Comparison of ENCODE assay signal across 17 cellular contexts in genomic region chr17:226108-226772, GRCh38. TPM values are rescaled to one million over a fixed set of nuclear protein-coding genes. Genes with fewer than 3 reads are reported as not detected.
DNase-seq lines count a peak whose midpoint lies in the region; ATAC-seq and TF ChIP-seq lines count a peak whose summit lies in the region.
"Had no signal": no experiment of that assay in that cellular context is flagged by ENCODE, and none has a peak within 500 bp of the region (broad histone marks: within the 10 kb centered on the region; RNA-seq: fewer than 3 reads in every experiment).

No MANE protein-coding gene starts in this region.

- intact Hi-C loops in left cardiac atrium (cut with DNase I) (no loop called here), dorsolateral prefrontal cortex (cut with DNase I) (no loop called here), posterior vena cava (cut with DNase I) (no loop called here), aorta (cut with DNase I) (no loop called here)

- TF ChIP-seq CTCF in right atrium auricular region (IDR thresholded peaks at IDR 0.05): no peak
- TF ChIP-seq CTCF in dorsolateral prefrontal cortex (IDR thresholded peaks at IDR 0.05 in 54 of 56, conservative IDR thresholded peaks at IDR 0.05 in 2 of 56; ENCODE audit: low read depth in 1 of 56, partially characterized antibody in 56 of 56): no peak

- no peak overlapping the region for H3K27ac ChIP-seq in right atrium auricular region
- H3K27ac ChIP-seq in dorsolateral prefrontal cortex: peak overlapping the region in 53 of 59 donors; percentile 5 to 95 (median 78)
- H3K27ac ChIP-seq in aorta (ENCODE audit: low read depth in 1 of 2, low read length in 2 of 2): no peak overlapping the region
- H3K27ac ChIP-seq: BLaER1 treated with 17β-estradiol and CSF1 and Interleukin-3, amounts not matched to agents 10 nM and 100 nM had no signal

- H3K4me1 ChIP-seq in right atrium auricular region: peaks cover 0 to 18% of the 10 kb centered on the region in 2 donors
- no peaks in the 10 kb centered on the region for H3K4me1 ChIP-seq in aorta (ENCODE audit: control insufficient read depth in 1 of 2, insufficient read depth in 2 of 2, low read length in 2 of 2)

- DNase-seq in left cardiac atrium (peak; percentile 3), right atrium auricular region (ENCODE audit: low spot score) (no peak), dorsolateral prefrontal cortex (peak in 3 of 10 donors; percentile 30 to 35 (median 32)), posterior vena cava (ENCODE audit: low spot score) (peak; percentile 57), aorta (peak; percentile 28 to 43), AG08395 (ENCODE audit: low spot score) (no peak)
- DNase-seq: DND-41, MV-4-11, NCI-H1436, NCI-H2029 treated with DMSO at 0.1 percent for 48 hours, NCI-H2171 treated with DMSO at 0.1 percent for 48 hours, NCI-H446 treated with DMSO at 0.1 percent for 48 hours, NCI-H748 treated with DMSO at 0.1 percent for 48 hours had no signal

- H3K9me3 ChIP-seq in right atrium auricular region: no peaks in the 10 kb centered on the region
- no peaks in the 10 kb centered on the region for H3K9me3 ChIP-seq in aorta (ENCODE audit: control insufficient read depth, low read length)
- H3K9me3 ChIP-seq: BLaER1 treated with 17β-estradiol and CSF1 and Interleukin-3, amounts not matched to agents 10 nM and 100 nM had no signal

- 90 to 93% methylated on average over 16 of the region's 16 CpGs for WGBS in aorta, 2 donors

- H3K36me3 ChIP-seq in right atrium auricular region (no peaks in the 10 kb centered on the region), aorta (ENCODE audit: control insufficient read depth in 1 of 2, insufficient read depth in 2 of 2, low read length in 1 of 2) (no peaks in the 10 kb centered on the region)
- H3K36me3 ChIP-seq: BLaER1 treated with 17β-estradiol and CSF1 and Interleukin-3, amounts not matched to agents 10 nM and 100 nM had no signal

- ATAC-seq in left cardiac atrium (no peak), aorta (ENCODE audit: low FRiP score) (no peak), GM18870 (IDR thresholded peaks at IDR 0.05; ENCODE audit: unreplicated experiment) (no peak)
- ATAC-seq: K562 had no signal

- no peak overlapping the region for H3K4me3 ChIP-seq in right atrium auricular region
- no peak overlapping the region for H3K4me3 ChIP-seq in dorsolateral prefrontal cortex
- H3K4me3 ChIP-seq in aorta (ENCODE audit: low read length in 2 of 2): no peak overlapping the region
- H3K4me3 ChIP-seq: BLaER1 treated with 17β-estradiol and CSF1 and Interleukin-3, amounts not matched to agents 10 nM and 100 nM; GM23338; K562 had no signal

- no peaks in the 10 kb centered on the region for H3K27me3 ChIP-seq in right atrium auricular region
- peaks cover 0 to 4% (median 0%) of the 10 kb centered on the region in 45 donors for H3K27me3 ChIP-seq in dorsolateral prefrontal cortex
- no peaks in the 10 kb centered on the region for H3K27me3 ChIP-seq in aorta (ENCODE audit: control insufficient read depth in 1 of 2, insufficient read depth in 2 of 2, low read length in 1 of 2)
- H3K27me3 ChIP-seq: BLaER1 treated with 17β-estradiol and CSF1 and Interleukin-3, amounts not matched to agents 10 nM and 100 nM had no signal

RNA-seq across cellular contexts. Expression of gene DOC2B, which starts 44.8 kb away (rescaled TPM):
- 10 to 100 TPM in 1 of 2 donors, 1 to 10 TPM in 1; 6.8 to 16.4 TPM for total RNA-seq in left cardiac atrium
- total RNA-seq in right atrium auricular region: 1 to 10 TPM; 2.4 to 2.6 TPM
- total RNA-seq in dorsolateral prefrontal cortex: 10 to 100 TPM in 119 of 120 experiments, 1 to 10 TPM in 1; 5.6 to 56.3 (median 27.1) TPM
- total RNA-seq in posterior vena cava: 10 to 100 TPM; 11.9 to 18.5 TPM
- 10 to 100 TPM; 16.3 to 35.3 TPM for total RNA-seq in aorta
- polyA plus RNA-seq in aorta: under 1 TPM; 0.13 to 0.15 TPM
- polyA plus RNA-seq: K562 had no signal

Comparison
In these comparisons a context has a peak if more than half of its experiments do, and no peak if none do; other contexts are left out.
1. DNase-seq: peak in left cardiac atrium (single experiment), posterior vena cava (single experiment) and aorta (2 of 2); none in right atrium auricular region (single experiment) and AG08395 (single experiment).
2. H3K27ac ChIP-seq: peak in dorsolateral prefrontal cortex (53 of 59); none in right atrium auricular region (0 of 2) and aorta (0 of 2).